In genomic region chr11:32890843-32891656, GRCh38 we compare ENCODE assay signal across 8 cellular contexts. TPM values are rescaled to one million over a fixed set of nuclear protein-coding genes. Genes with fewer than 3 reads are reported as not detected.
A peak's percentile ranks its signal among the peaks of the same experiment; 100 is the strongest.
DNase-seq lines count a peak whose midpoint lies in the region; ATAC-seq, FAIRE-seq and TF ChIP-seq lines count a peak whose summit lies in the region.

No MANE protein-coding gene starts in this region.

- CTCF ChIA-PET in CD8-positive, alpha-beta memory T cell (lab: Charles Lee) = no interaction called here
- CTCF ChIA-PET in HEK293 (lab: Yijun Ruan, JAX) = interaction anchor here (0.6 to 0.8 kb wide), 4 partner anchors 10 to 526 kb away, joined by 3 to 7 read pairs (median 3); no protein-coding TSS in a partner anchor

- no peak for ATAC-seq in GM21423 (IDR thresholded peaks at IDR 0.05; ENCODE audit: unreplicated experiment)

- no peaks in the 10 kb centered on the region for H3K9me3 ChIP-seq in CD8-positive, alpha-beta memory T cell (ENCODE audit: low read length)
- H3K9me3 ChIP-seq in HEK293 (ENCODE audit: control insufficient read depth, insufficient read depth, low read depth, low read length) = no peaks in the 10 kb centered on the region
- H3K9me3 ChIP-seq in SK-N-MC (ENCODE audit: low read depth, low read length) = no peaks in the 10 kb centered on the region

- H3K9me3 Mint-ChIP-seq in CD8-positive, alpha-beta memory T cell = no peaks in the 10 kb centered on the region

- H3K27me3 ChIP-seq in CD8-positive, alpha-beta memory T cell (ENCODE audit: insufficient read depth, low read length, poor library complexity, severe bottlenecking) = no peaks in the 10 kb centered on the region

- H3K4me3 Mint-ChIP-seq in CD8-positive, alpha-beta memory T cell = peak overlapping the region in 6 of 7 donors; percentile 78 to 93 (median 86)

- peaks cover 21 to 32% (median 28%) of the 10 kb centered on the region in 3 donors for H3K4me1 Mint-ChIP-seq in CD8-positive, alpha-beta memory T cell

- no peak for TF ChIP-seq CTCF in HEK293 (tag by site-specific recombination; IDR thresholded peaks at IDR 0.05)

- H3K27ac Mint-ChIP-seq in CD8-positive, alpha-beta memory T cell = peak overlapping the region in 3 of 8 donors; percentile 67 to 93 (median 89)

- no peak for FAIRE-seq in urothelium cell line (lab: Jason Lieb, UNC)

- peaks cover 14% of the 10 kb centered on the region for H3K4me1 ChIP-seq in CD8-positive, alpha-beta memory T cell (ENCODE audit: insufficient read depth, low read length)
- H3K4me1 ChIP-seq in HEK293 (ENCODE audit: control insufficient read depth, insufficient read depth, low read length) = 0 out of 2 replicates have a peak, but pooled peaks cover 2% of the 10 kb centered on the region

- peaks cover 0 to 8% (median 0%) of the 10 kb centered on the region in 3 donors for H3K36me3 Mint-ChIP-seq in CD8-positive, alpha-beta memory T cell

- POLR2A ChIA-PET in CD8-positive, alpha-beta memory T cell (lab: Charles Lee) = interaction anchor here (0.6 kb wide), 1 partner anchor 146 kb away, joined by 3 read pairs; no protein-coding TSS in a partner anchor
- POLR2A ChIA-PET in HEK293 (lab: Yijun Ruan, JAX) = no interaction called here

- no peak overlapping the region for H3K27ac ChIP-seq in CD8-positive, alpha-beta memory T cell (ENCODE audit: low read depth, low read length)
- H3K27ac ChIP-seq in HEK293 (ENCODE audit: extremely low read depth, low read depth, low read length) (peak overlapping the region; percentile 98), SK-N-MC (no peak overlapping the region)

- no peaks in the 10 kb centered on the region for H3K36me3 ChIP-seq in CD8-positive, alpha-beta memory T cell (ENCODE audit: insufficient read depth, low read length)
- H3K36me3 ChIP-seq in HEK293 (ENCODE audit: control insufficient read depth in 2 of 2, insufficient read depth in 1 of 2, low read length in 2 of 2) (no peaks in the 10 kb centered on the region), SK-N-MC (ENCODE audit: insufficient read depth, low read length) (no peaks in the 10 kb centered on the region)

- DNase-seq in CD8-positive, alpha-beta memory T cell = no peak
- peak; percentile 72 for DNase-seq in SK-N-MC (ENCODE audit: low read depth, low spot score)
- DNase-seq in iPS-NIHi7 (ENCODE audit: extremely low spot score) = peak; percentile 35
- DNase-seq in activated gamma-delta T cell (lab: John Stamatoyannopoulos, UW) = no peak
- no peak for DNase-seq in dedifferentiated amniotic fluid mesenchymal stem cell (ENCODE audit: extremely low spot score)
- DNase-seq in urothelium cell line (ENCODE audit: low spot score) = no peak

- H3K4me3 ChIP-seq in CD8-positive, alpha-beta memory T cell (ENCODE audit: low read length) = no peak overlapping the region
- no peak overlapping the region for H3K4me3 ChIP-seq in HEK293 (ENCODE audit: low read depth, low read length)
- H3K4me3 ChIP-seq in SK-N-MC = peak overlapping the region; percentile 96

- no peak overlapping the region for H3K9ac ChIP-seq in SK-N-MC (ENCODE audit: insufficient read length)

- H3K27me3 Mint-ChIP-seq in CD8-positive, alpha-beta memory T cell = peaks cover 0 to 4% of the 10 kb centered on the region in 2 donors

TF ChIP-seq in HEK293, 187 proteins besides CTCF, POLR2A, EP300 and RAD21 (continues in another document):
- TF ChIP-seq IKZF3 (tag by site-specific recombination; IDR thresholded peaks at IDR 0.05) (peak; percentile 96), ATF2 (tag by site-specific recombination; IDR thresholded peaks at IDR 0.05; ENCODE audit: low read depth) (peak; percentile 48; the same call in 1 of the 2 replicates), ZNF707 (tag by site-specific recombination; IDR thresholded peaks at IDR 0.05) (no peak), ZNF433 (tag by site-specific recombination; IDR thresholded peaks at IDR 0.05; ENCODE audit: low read depth) (no peak), ZBTB20 (tag by site-specific recombination; IDR thresholded peaks at IDR 0.05) (0 out of 2 replicates have a peak, but pooled peaks have one; percentile 52), ZNF121 (tag by site-specific recombination; IDR thresholded peaks at IDR 0.05) (no peak), RBAK (tag by site-specific recombination; IDR thresholded peaks at IDR 0.05) (no peak), ZNF830 (tag by site-specific recombination; IDR thresholded peaks at IDR 0.05; ENCODE audit: low read depth) (no peak), ZNF248 (tag by site-specific recombination; IDR thresholded peaks at IDR 0.05) (no peak), ZNF776 (tag by site-specific recombination; IDR thresholded peaks at IDR 0.05; ENCODE audit: borderline replicate concordance) (peak; percentile 19; the same call in 1 of the 2 replicates), SP3 (tag by site-specific recombination; IDR thresholded peaks at IDR 0.05) (no peak), HIC1 (tag by site-specific recombination; IDR thresholded peaks at IDR 0.05) (peak; percentile 57; the same call in 1 of the 2 replicates), ZNF792 (tag by site-specific recombination; IDR thresholded peaks at IDR 0.05) (no peak), ZNF16 (tag by site-specific recombination; IDR thresholded peaks at IDR 0.05; ENCODE audit: low read depth) (no peak), ZNF791 (tag by site-specific recombination; IDR thresholded peaks at IDR 0.05) (no peak), ZNF664 (tag by site-specific recombination; IDR thresholded peaks at IDR 0.05) (no peak), ZNF530 (tag by site-specific recombination; IDR thresholded peaks at IDR 0.05; ENCODE audit: low read depth) (no peak), ZNF785 (tag by site-specific recombination; IDR thresholded peaks at IDR 0.05) (no peak), BCL11A (tag by site-specific recombination; IDR thresholded peaks at IDR 0.05; ENCODE audit: low read depth) (peak; percentile 86), OVOL3 (tag by site-specific recombination; IDR thresholded peaks at IDR 0.05) (peak; percentile 85; the same call in 1 of the 2 replicates), ZNF214 (tag by site-specific recombination; IDR thresholded peaks at IDR 0.05; ENCODE audit: borderline replicate concordance) (no peak; the same call in 1 of the 2 replicates)
- TF ChIP-seq, protein P1, sequence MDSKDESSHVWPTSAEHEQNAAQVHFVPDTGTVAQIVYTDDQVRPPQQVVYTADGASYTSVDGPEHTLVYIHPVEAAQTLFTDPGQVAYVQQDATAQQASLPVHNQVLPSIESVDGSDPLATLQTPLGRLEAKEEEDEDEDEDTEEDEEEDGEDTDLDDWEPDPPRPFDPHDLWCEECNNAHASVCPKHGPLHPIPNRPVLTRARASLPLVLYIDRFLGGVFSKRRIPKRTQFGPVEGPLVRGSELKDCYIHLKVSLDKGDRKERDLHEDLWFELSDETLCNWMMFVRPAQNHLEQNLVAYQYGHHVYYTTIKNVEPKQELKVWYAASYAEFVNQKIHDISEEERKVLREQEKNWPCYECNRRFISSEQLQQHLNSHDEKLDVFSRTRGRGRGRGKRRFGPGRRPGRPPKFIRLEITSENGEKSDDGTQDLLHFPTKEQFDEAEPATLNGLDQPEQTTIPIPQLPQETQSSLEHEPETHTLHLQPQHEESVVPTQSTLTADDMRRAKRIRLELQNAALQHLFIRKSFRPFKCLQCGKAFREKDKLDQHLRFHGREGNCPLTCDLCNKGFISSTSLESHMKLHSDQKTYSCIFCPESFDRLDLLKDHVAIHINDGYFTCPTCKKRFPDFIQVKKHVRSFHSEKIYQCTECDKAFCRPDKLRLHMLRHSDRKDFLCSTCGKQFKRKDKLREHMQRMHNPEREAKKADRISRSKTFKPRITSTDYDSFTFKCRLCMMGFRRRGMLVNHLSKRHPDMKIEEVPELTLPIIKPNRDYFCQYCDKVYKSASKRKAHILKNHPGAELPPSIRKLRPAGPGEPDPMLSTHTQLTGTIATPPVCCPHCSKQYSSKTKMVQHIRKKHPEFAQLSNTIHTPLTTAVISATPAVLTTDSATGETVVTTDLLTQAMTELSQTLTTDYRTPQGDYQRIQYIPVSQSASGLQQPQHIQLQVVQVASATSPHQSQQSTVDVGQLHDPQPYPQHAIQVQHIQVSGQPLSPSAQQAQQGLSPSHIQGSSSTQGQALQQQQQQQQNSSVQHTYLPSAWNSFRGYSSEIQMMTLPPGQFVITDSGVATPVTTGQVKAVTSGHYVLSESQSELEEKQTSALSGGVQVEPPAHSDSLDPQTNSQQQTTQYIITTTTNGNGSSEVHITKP (tag by site-specific recombination; IDR thresholded peaks at IDR 0.05) = no peak

RNA-seq across cellular contexts. Expression of gene QSER1, which starts 1.6 kb away (rescaled TPM):
- total RNA-seq in CD8-positive, alpha-beta memory T cell = 10 to 100 TPM; 10.6 to 12.3 TPM
- polyA plus RNA-seq in CD8-positive, alpha-beta memory T cell = 0.93 TPM

Comparison
In these comparisons a context has a peak if more than half of its experiments do, and no peak if none do; other contexts are left out.
1. DNase-seq: peak in SK-N-MC (single experiment) and iPS-NIHi7 (single experiment); none in CD8-positive, alpha-beta memory T cell (0 of 5), activated gamma-delta T cell (single experiment), dedifferentiated amniotic fluid mesenchymal stem cell (single experiment) and urothelium cell line (single experiment).